8 cellular contexts compared by ENCODE assay signal in genomic region chr11:6757373-6757967, GRCh38. TPM values are rescaled to one million over a fixed set of nuclear protein-coding genes. Genes with fewer than 3 reads are reported as not detected.
DNase-seq lines count a peak whose midpoint lies in the region; ATAC-seq, FAIRE-seq and TF ChIP-seq lines count a peak whose summit lies in the region.

No MANE protein-coding gene starts in this region.

- H3K9ac ChIP-seq in OCI-LY3 (ENCODE audit: low read length) = no peak overlapping the region

- H4K20me1 ChIP-seq in OCI-LY3 (ENCODE audit: insufficient read depth, low read length) = no peaks in the 10 kb centered on the region
- H4K20me1 ChIP-seq in osteoblast (ENCODE audit: insufficient read depth, low read length) = no peaks in the 10 kb centered on the region

- no peaks in the 10 kb centered on the region for H3K79me2 ChIP-seq in OCI-LY3 (ENCODE audit: low read length)
- no peaks in the 10 kb centered on the region for H3K79me2 ChIP-seq in osteoblast (ENCODE audit: insufficient read depth, low read length)

- H3K4me3 ChIP-seq in GM12864 (ENCODE audit: low read depth, low read length) = no peak overlapping the region
- no peak overlapping the region for H3K4me3 ChIP-seq in OCI-LY3 (ENCODE audit: low read length)
- no peak overlapping the region for H3K4me3 ChIP-seq in foreskin fibroblast (ENCODE audit: low read depth in 1 of 2, low read length in 2 of 2)
- H3K4me3 ChIP-seq in osteoblast (ENCODE audit: insufficient read depth, low read length) = no peak overlapping the region

- H2AFZ ChIP-seq in OCI-LY3 (ENCODE audit: low read depth, low read length) = no peak overlapping the region
- H2AFZ ChIP-seq in osteoblast (ENCODE audit: low read length) = no peak overlapping the region

- FAIRE-seq in A204.1 (lab: Jason Lieb, UNC) = peak; percentile 40

- peak; percentile 60 for ATAC-seq in HG03060 (IDR thresholded peaks at IDR 0.05; ENCODE audit: low read depth, unreplicated experiment)
- no peak for ATAC-seq in GM21447 (IDR thresholded peaks at IDR 0.05; ENCODE audit: unreplicated experiment)

- H3K27ac ChIP-seq in OCI-LY3 (ENCODE audit: low read length) (no peak overlapping the region), osteoblast (ENCODE audit: low read depth, low read length) (no peak overlapping the region)

- H3K27me3 ChIP-seq in OCI-LY3 (ENCODE audit: low read depth, low read length) = no peaks in the 10 kb centered on the region
- H3K27me3 ChIP-seq in osteoblast (ENCODE audit: insufficient read depth, low read length) = no peaks in the 10 kb centered on the region

- H3K4me1 ChIP-seq in OCI-LY3 (ENCODE audit: low read length) (no peaks in the 10 kb centered on the region), osteoblast (ENCODE audit: insufficient read depth, low read length) (no peaks in the 10 kb centered on the region)

- H3K36me3 ChIP-seq in OCI-LY3 (replicated peaks; ENCODE audit: low read depth, low read length) = no peaks in the 10 kb centered on the region
- no peaks in the 10 kb centered on the region for H3K36me3 ChIP-seq in osteoblast (ENCODE audit: insufficient read depth, low read length)

- H3K9me3 ChIP-seq in OCI-LY3 (ENCODE audit: insufficient read depth, low read length) = no peaks in the 10 kb centered on the region
- no peaks in the 10 kb centered on the region for H3K9me3 ChIP-seq in osteoblast (ENCODE audit: low read depth, low read length)

- no peak for DNase-seq in GM12864 (ENCODE audit: low read depth)
- DNase-seq in activated T-helper 1 cell treated with Interleukin-2 at 50 U/mL for 16 hours (ENCODE audit: low read depth) = peak; percentile 27
- DNase-seq in foreskin fibroblast = peak; percentile 37 to 73
- peak; percentile 65 for DNase-seq in osteoblast (ENCODE audit: insufficient read length, low spot score, missing footprints)

- peak; percentile 60 for TF ChIP-seq CTCF in GM12864 (IDR thresholded peaks at IDR 0.05; ENCODE audit: low read depth, low read length, missing control alignments)
- TF ChIP-seq CTCF in OCI-LY3 (IDR thresholded peaks at IDR 0.05; ENCODE audit: low read depth, low read length) = peak; percentile 73
- TF ChIP-seq CTCF in foreskin fibroblast (IDR thresholded peaks at IDR 0.05; ENCODE audit: low read depth, low read length) = peak; percentile 68
- TF ChIP-seq CTCF in osteoblast (IDR thresholded peaks at IDR 0.05; ENCODE audit: extremely low read depth, low read depth, low read length) = peak; percentile 64

- no peak overlapping the region for H3K4me2 ChIP-seq in OCI-LY3 (ENCODE audit: low read length)
- H3K4me2 ChIP-seq in osteoblast (ENCODE audit: insufficient read depth, low read length) = no peak overlapping the region

RNA-seq across cellular contexts. Expression of gene OR2AG2, which starts 14.3 kb away (rescaled TPM):
- 0.29 and 0.36 TPM in 2 replicates for total RNA-seq in osteoblast

RNA-seq across cellular contexts. Expression of gene OR2AG1, which starts 25.4 kb away (rescaled TPM):
- total RNA-seq in osteoblast = not detected in 2 replicates

RNA-seq across cellular contexts. Expression of gene OR6A2, which starts 42.0 kb away (rescaled TPM):
- total RNA-seq in osteoblast = 0.36 and 0.59 TPM in 2 replicates
